ENCODE assay signal across 10 cellular contexts in genomic region chr16:58264961-58265479, GRCh38. TPM values are rescaled to one million over a fixed set of nuclear protein-coding genes. Genes with fewer than 3 reads are reported as not detected.
DNase-seq lines count a peak whose midpoint lies in the region; ATAC-seq, FAIRE-seq and TF ChIP-seq lines count a peak whose summit lies in the region.
"Had no signal": no experiment of that assay in that cellular context is flagged by ENCODE, and none has a peak within 500 bp of the region (broad histone marks: within the 10 kb centered on the region; RNA-seq: fewer than 3 reads in every experiment).

No MANE protein-coding gene starts in this region.

- no peak overlapping the region for H3K4me3 Mint-ChIP-seq in astrocyte (ENCODE audit: unreplicated experiment)

- H3K36me3 ChIP-seq in astrocyte (ENCODE audit: insufficient read depth, low read length), result no peaks in the 10 kb centered on the region
- no peaks in the 10 kb centered on the region for H3K36me3 ChIP-seq in mesodermal cell (ENCODE audit: control insufficient read depth, insufficient read depth, low read length)

- no peaks in the 10 kb centered on the region for H3K9me3 ChIP-seq in astrocyte (ENCODE audit: insufficient read depth, low read depth, low read length)
- no peaks in the 10 kb centered on the region for H3K9me3 ChIP-seq in mesodermal cell (ENCODE audit: control insufficient read depth, low read length)

- ATAC-seq in HG02588 (IDR thresholded peaks at IDR 0.05; ENCODE audit: unreplicated experiment), result no peak
- ATAC-seq in GM21786 (IDR thresholded peaks at IDR 0.05; ENCODE audit: unreplicated experiment), result no peak
- ATAC-seq in HG02610 (IDR thresholded peaks at IDR 0.05; ENCODE audit: unreplicated experiment), result no peak

- H3K27ac Mint-ChIP-seq in astrocyte (ENCODE audit: unreplicated experiment), result peak overlapping the region; percentile 90

- DNase-seq in COLO829 (ENCODE audit: low spot score) (peak; percentile 74), HUDEP-2 (lab: John Stamatoyannopoulos, UW; ENCODE audit: unreplicated experiment in 76 of 76) (peak in 70 of 76 experiments; percentile 12 to 81 (median 57)), astrocyte (ENCODE audit: low read depth) (peak; percentile 70), NCI-H1048 (lab: John Stamatoyannopoulos, UW) (no peak)
- DNase-seq: NCI-H446 treated with DMSO at 0.1 percent for 48 hours, posterior cingulate gyrus had no signal

- no peaks in the 10 kb centered on the region for H3K9me3 Mint-ChIP-seq in astrocyte (ENCODE audit: unreplicated experiment)

- H4K20me1 ChIP-seq in astrocyte (ENCODE audit: insufficient read depth, low read length), result no peaks in the 10 kb centered on the region

- no peak for FAIRE-seq in astrocyte (lab: Jason Lieb, UNC)

- no peak overlapping the region for H3K4me2 ChIP-seq in astrocyte (ENCODE audit: low read length)

- no peak for TF ChIP-seq CTCF in astrocyte (IDR thresholded peaks at IDR 0.05; ENCODE audit: insufficient read depth, low read depth, low read length)

- no peaks in the 10 kb centered on the region for H3K79me2 ChIP-seq in astrocyte (ENCODE audit: insufficient read depth, low read length)

- 87 to 90% methylated on average over 4 of the region's 4 CpGs for WGBS in mesodermal cell (ENCODE audit: insufficient coverage in 2 of 2), 2 experiments

- peaks cover 3% of the 10 kb centered on the region for H3K27me3 Mint-ChIP-seq in astrocyte (ENCODE audit: low read depth, unreplicated experiment)

- H3K4me1 ChIP-seq in astrocyte (ENCODE audit: insufficient read depth, low read length), result peaks cover 3% of the 10 kb centered on the region
- H3K4me1 ChIP-seq in mesodermal cell (ENCODE audit: control insufficient read depth, insufficient read depth, low read length, poor library complexity, severe bottlenecking), result peaks cover 9% of the 10 kb centered on the region

- H3K27ac ChIP-seq in astrocyte (ENCODE audit: low read depth, low read length), result no peak overlapping the region
- H3K27ac ChIP-seq in mesodermal cell (ENCODE audit: low read depth, low read length, severe bottlenecking), result peak overlapping the region; percentile 57

- peaks cover 14% of the 10 kb centered on the region for H3K4me1 Mint-ChIP-seq in astrocyte (ENCODE audit: low read depth, unreplicated experiment)

- H3K9ac ChIP-seq in astrocyte (ENCODE audit: low read length), result no peak overlapping the region

- H3K36me3 Mint-ChIP-seq in astrocyte (ENCODE audit: low read depth, unreplicated experiment), result peaks cover 13% of the 10 kb centered on the region

- no peak overlapping the region for H3K4me3 ChIP-seq in astrocyte (ENCODE audit: insufficient read depth, low read depth, low read length)
- no peak overlapping the region for H3K4me3 ChIP-seq in mesodermal cell (ENCODE audit: extremely low read depth, insufficient read depth, low read length, poor library complexity, severe bottlenecking)

- no peaks in the 10 kb centered on the region for H3K27me3 ChIP-seq in astrocyte (ENCODE audit: insufficient read depth, low read length)

- H2AFZ ChIP-seq in astrocyte (ENCODE audit: low read depth, low read length), result peak overlapping the region; percentile 51

RNA-seq across cellular contexts. Expression of gene PRSS54, which starts 29.8 kb away (rescaled TPM):
- not detected in 2 replicates for total RNA-seq in astrocyte
- not detected for polyA plus RNA-seq in mesodermal cell (2013, experiment 1 of 2)
- polyA plus RNA-seq in mesodermal cell (2013, experiment 2 of 2), result not detected
